ENCODE assay signal across 1 cellular context in the genomic region with DNA sequence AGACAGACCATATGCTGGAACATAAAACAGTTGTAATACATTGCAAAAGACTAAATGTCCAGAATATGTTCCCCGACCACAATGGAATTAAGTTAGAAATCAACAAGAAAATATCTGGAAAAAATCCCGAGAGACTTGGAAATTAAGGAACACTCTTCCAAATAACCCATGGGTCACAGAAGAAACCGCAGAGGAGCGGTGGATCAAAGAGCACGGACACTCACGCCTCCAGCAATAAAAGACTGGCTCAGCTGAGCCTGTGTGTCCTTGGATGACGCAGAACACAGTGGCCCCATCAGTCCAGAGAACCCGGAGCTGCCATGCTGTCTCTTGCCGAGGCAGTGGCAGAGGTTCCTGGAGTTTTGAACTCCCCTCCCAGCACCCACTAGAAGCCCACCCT.
TF ChIP-seq lines count a peak whose summit lies in the region.

No MANE protein-coding gene starts in this region.

TF ChIP-seq in A549, 52 proteins besides CTCF, POLR2A, EP300 and RAD21:
- no peak for TF ChIP-seq TFCP2L1 (CRISPR knock-in tag; IDR thresholded peaks at IDR 0.05)
- no peak for TF ChIP-seq USF2 (IDR thresholded peaks at IDR 0.05)
- TF ChIP-seq SMC3 (IDR thresholded peaks at IDR 0.05), result no peak
- TF ChIP-seq, protein P1, sequence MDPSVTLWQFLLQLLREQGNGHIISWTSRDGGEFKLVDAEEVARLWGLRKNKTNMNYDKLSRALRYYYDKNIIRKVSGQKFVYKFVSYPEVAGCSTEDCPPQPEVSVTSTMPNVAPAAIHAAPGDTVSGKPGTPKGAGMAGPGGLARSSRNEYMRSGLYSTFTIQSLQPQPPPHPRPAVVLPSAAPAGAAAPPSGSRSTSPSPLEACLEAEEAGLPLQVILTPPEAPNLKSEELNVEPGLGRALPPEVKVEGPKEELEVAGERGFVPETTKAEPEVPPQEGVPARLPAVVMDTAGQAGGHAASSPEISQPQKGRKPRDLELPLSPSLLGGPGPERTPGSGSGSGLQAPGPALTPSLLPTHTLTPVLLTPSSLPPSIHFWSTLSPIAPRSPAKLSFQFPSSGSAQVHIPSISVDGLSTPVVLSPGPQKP (IDR thresholded peaks at IDR 0.05; ENCODE audit: low read depth, low read length), result no peak
- no peak for TF ChIP-seq HES2 (IDR thresholded peaks at IDR 0.05)
- TF ChIP-seq NR3C1 (IDR thresholded peaks at IDR 0.05), result no peak
